11 cellular contexts compared by ENCODE assay signal in genomic region chr5:76099286-76099702, GRCh38. TPM values are rescaled to one million over a fixed set of nuclear protein-coding genes. Genes with fewer than 3 reads are reported as not detected.
DNase-seq lines count a peak whose midpoint lies in the region; ATAC-seq and TF ChIP-seq lines count a peak whose summit lies in the region.
"Had no signal": no experiment of that assay in that cellular context is flagged by ENCODE, and none has a peak within 500 bp of the region (broad histone marks: within the 10 kb centered on the region; RNA-seq: fewer than 3 reads in every experiment).

No MANE protein-coding gene starts in this region.

- peak overlapping the region in 4 of 9 donors; percentile 10 to 68 (median 16) for H3K27ac Mint-ChIP-seq in naive thymus-derived CD4-positive, alpha-beta T cell
- no peak overlapping the region for H3K27ac Mint-ChIP-seq in type B pancreatic cell

- no peaks in the 10 kb centered on the region for H3K79me2 ChIP-seq in smooth muscle cell (ENCODE audit: low read depth)

- H2AFZ ChIP-seq in smooth muscle cell (ENCODE audit: low read depth): no peak overlapping the region

- WGBS in psoas muscle, 3 donors: 42 to 49% (median 43%) methylated on average over 2 of the region's 2 CpGs
- WGBS in smooth muscle cell (ENCODE audit: low lambda C conversion rate): 57% methylated on average over 2 of the region's 2 CpGs

- H3K27ac ChIP-seq in naive thymus-derived CD4-positive, alpha-beta T cell (ENCODE audit: low read depth, low read length): no peak overlapping the region
- no peak overlapping the region for H3K27ac ChIP-seq in psoas muscle
- H3K27ac ChIP-seq in smooth muscle cell (ENCODE audit: low read depth): no peak overlapping the region
- H3K27ac ChIP-seq: esophagus squamous epithelium had no signal

- no peaks in the 10 kb centered on the region for H3K27me3 ChIP-seq in naive thymus-derived CD4-positive, alpha-beta T cell (ENCODE audit: control insufficient read depth in 2 of 2, insufficient read depth in 2 of 2, low read length in 2 of 2)
- H3K27me3 ChIP-seq in psoas muscle (ENCODE audit: insufficient read depth in 3 of 3, low read length in 2 of 3): no peaks in the 10 kb centered on the region
- H3K27me3 ChIP-seq in smooth muscle cell (ENCODE audit: low read depth): peaks cover 3% of the 10 kb centered on the region
- H3K27me3 ChIP-seq: MG63 had no signal

- H3K9me3 ChIP-seq in naive thymus-derived CD4-positive, alpha-beta T cell (ENCODE audit: control insufficient read depth in 2 of 3, low read length in 3 of 3): no peaks in the 10 kb centered on the region
- H3K9me3 ChIP-seq in psoas muscle: no peaks in the 10 kb centered on the region
- H3K9me3 ChIP-seq in smooth muscle cell (replicated peaks; ENCODE audit: low read depth): no peaks in the 10 kb centered on the region
- H3K9me3 ChIP-seq: esophagus squamous epithelium, MG63 had no signal

- peaks cover 5 to 38% (median 18%) of the 10 kb centered on the region in 5 donors for H3K27me3 Mint-ChIP-seq in naive thymus-derived CD4-positive, alpha-beta T cell
- peaks cover 36% of the 10 kb centered on the region for H3K27me3 Mint-ChIP-seq in type B pancreatic cell

- no peaks in the 10 kb centered on the region for H3K36me3 ChIP-seq in naive thymus-derived CD4-positive, alpha-beta T cell (ENCODE audit: control insufficient read depth in 2 of 3, insufficient read depth in 3 of 3, low read length in 3 of 3)
- no peaks in the 10 kb centered on the region for H3K36me3 ChIP-seq in psoas muscle (ENCODE audit: insufficient read depth in 1 of 2, low read depth in 1 of 2)
- no peaks in the 10 kb centered on the region for H3K36me3 ChIP-seq in smooth muscle cell (ENCODE audit: low read depth)
- H3K36me3 ChIP-seq: esophagus squamous epithelium, MG63 had no signal

- peaks cover 7 to 13% (median 9%) of the 10 kb centered on the region in 7 donors for H3K4me1 Mint-ChIP-seq in naive thymus-derived CD4-positive, alpha-beta T cell
- H3K4me1 Mint-ChIP-seq in type B pancreatic cell (ENCODE audit: unreplicated experiment): no peaks in the 10 kb centered on the region

- ATAC-seq in GM21717 (IDR thresholded peaks at IDR 0.05; ENCODE audit: unreplicated experiment) (peak; percentile 80), psoas muscle (no peak)
- ATAC-seq in naive thymus-derived CD4-positive, alpha-beta T cell: peak; percentile 92

- no peaks in the 10 kb centered on the region for H3F3A ChIP-seq in smooth muscle cell (ENCODE audit: low read depth)

- no peaks in the 10 kb centered on the region for H3K36me3 Mint-ChIP-seq in naive thymus-derived CD4-positive, alpha-beta T cell
- H3K36me3 Mint-ChIP-seq in type B pancreatic cell: no peaks in the 10 kb centered on the region

- no peak for TF ChIP-seq CTCF in type B pancreatic cell (conservative IDR thresholded peaks at IDR 0.05)
- no peak for TF ChIP-seq CTCF in psoas muscle (IDR thresholded peaks at IDR 0.05)
- no peak for TF ChIP-seq CTCF in smooth muscle cell (IDR thresholded peaks at IDR 0.05; ENCODE audit: borderline replicate concordance, insufficient read depth, poor library complexity, severe bottlenecking)

- DNase-seq in SIG-M5 treated with dmso at 0.1 percent for 504 hours (lab: John Stamatoyannopoulos, UW; ENCODE audit: unreplicated experiment) (peak; percentile 10), SIG-M5 (lab: John Stamatoyannopoulos, UW) (no peak), MV-4-11 (lab: John Stamatoyannopoulos, UW) (peak; percentile 35), type B pancreatic cell (ENCODE audit: extremely low spot score, unreplicated experiment) (no peak), psoas muscle (no peak), smooth muscle cell (lab: John Stamatoyannopoulos, UW; ENCODE audit: unreplicated experiment) (no peak)
- DNase-seq in naive thymus-derived CD4-positive, alpha-beta T cell: peak in 7 of 9 donors; percentile 4 to 67 (median 56)
- DNase-seq: esophagus squamous epithelium, MG63 had no signal

- no peaks in the 10 kb centered on the region for H4K20me1 ChIP-seq in smooth muscle cell (ENCODE audit: low read depth)

- no peak overlapping the region for H3K4me2 ChIP-seq in smooth muscle cell

- no peaks in the 10 kb centered on the region for H3K4me1 ChIP-seq in naive thymus-derived CD4-positive, alpha-beta T cell (ENCODE audit: control insufficient read depth in 2 of 2, insufficient read depth in 2 of 2, low read length in 2 of 2)
- no peaks in the 10 kb centered on the region for H3K4me1 ChIP-seq in psoas muscle
- H3K4me1 ChIP-seq in smooth muscle cell (ENCODE audit: low read depth): no peaks in the 10 kb centered on the region
- H3K4me1 ChIP-seq: esophagus squamous epithelium had no signal

- POLR2A ChIA-PET in naive thymus-derived CD4-positive, alpha-beta T cell (lab: Charles Lee): no interaction called here

- H3K4me3 ChIP-seq in naive thymus-derived CD4-positive, alpha-beta T cell (ENCODE audit: low read length): no peak overlapping the region
- H3K4me3 ChIP-seq in psoas muscle (no peak overlapping the region), smooth muscle cell (no peak overlapping the region)
- H3K4me3 ChIP-seq: esophagus squamous epithelium, MG63 had no signal

- peak overlapping the region in 2 of 10 donors; percentile 0 for H3K4me3 Mint-ChIP-seq in naive thymus-derived CD4-positive, alpha-beta T cell
- no peak overlapping the region for H3K4me3 Mint-ChIP-seq in type B pancreatic cell

- intact Hi-C loops in naive thymus-derived CD4-positive, alpha-beta T cell (cut with micrococcal nuclease): loop anchor here in 1 of 2 donors (5.0 to 10.0 kb wide), 2 partner anchors 303 to 446 kb away; partner anchors contain the start of gene IQGAP2
- intact Hi-C loops in psoas muscle (cut with DNase I): no loop called here

- CTCF ChIA-PET in naive thymus-derived CD4-positive, alpha-beta T cell (lab: Charles Lee): no interaction called here

- H3K9ac ChIP-seq in smooth muscle cell (ENCODE audit: low read depth): no peak overlapping the region

- peaks cover 0 to 5% (median 0%) of the 10 kb centered on the region in 11 donors for H3K9me3 Mint-ChIP-seq in naive thymus-derived CD4-positive, alpha-beta T cell
- H3K9me3 Mint-ChIP-seq in type B pancreatic cell: peaks cover 5% of the 10 kb centered on the region

RNA-seq across cellular contexts. Expression of gene SV2C, which starts 16.1 kb away (rescaled TPM):
- not detected for total RNA-seq in naive thymus-derived CD4-positive, alpha-beta T cell
- not detected for polyA plus RNA-seq in naive thymus-derived CD4-positive, alpha-beta T cell
- 0.64 and 6.9 TPM in 2 replicates for total RNA-seq in type B pancreatic cell (ENCODE audit: low replicate concordance)
- not detected for total RNA-seq in psoas muscle
- polyA plus RNA-seq in psoas muscle: under 1 TPM in 2 of 3 donors, not detected in 1; under 0.01 to 0.01 TPM
- 0.13 TPM in 1 of 2 replicates, not detected in the other for total RNA-seq in smooth muscle cell
- polyA plus RNA-seq in smooth muscle cell: 0.02 TPM in 1 of 2 replicates, not detected in the other
- total RNA-seq: osteocyte had no signal

Comparison
In these comparisons a context has a peak if more than half of its experiments do, and no peak if none do; other contexts are left out.
1. DNase-seq: peak in SIG-M5 treated with dmso at 0.1 percent for 504 hours (single experiment), MV-4-11 (single experiment) and naive thymus-derived CD4-positive, alpha-beta T cell (7 of 9); none in SIG-M5 (single experiment), type B pancreatic cell (single experiment), psoas muscle (0 of 2) and smooth muscle cell (single experiment).
2. ATAC-seq: peak in GM21717 (single experiment) and naive thymus-derived CD4-positive, alpha-beta T cell (single experiment); none in psoas muscle (0 of 4).